In genomic region chr7:74126220-74126880, GRCh38 we compare ENCODE assay signal across 9 cellular contexts.
"Had no signal": no experiment of that assay in that cellular context is flagged by ENCODE, and none has a peak within 500 bp of the region (broad histone marks: within the 10 kb centered on the region; RNA-seq: fewer than 3 reads in every experiment).

No MANE protein-coding gene starts in this region.

- H2AFZ ChIP-seq: GM23248 had no signal

- H3K27me3 Mint-ChIP-seq: IgD-negative memory B cell had no signal

- DNase-seq: GM23248, GOT3, H7, HFFc6 had no signal

- H3K4me3 ChIP-seq: GM23248, HAP-1 had no signal

- H3K27ac ChIP-seq: GM23248, HL-60, KMS-11 had no signal

- H3K27ac Mint-ChIP-seq: HFFc6, IgD-negative memory B cell had no signal

- H3K4me2 ChIP-seq: KMS-11 had no signal

- H3K4me1 ChIP-seq: HAP-1 had no signal

- ATAC-seq: HepG2 had no signal

- H3K9me3 Mint-ChIP-seq: HFFc6, IgD-negative memory B cell had no signal

- H3K4me3 Mint-ChIP-seq: HFFc6, IgD-negative memory B cell had no signal

- H3K9ac ChIP-seq: GM23248, KMS-11 had no signal

- H3K9me3 ChIP-seq: HAP-1 had no signal
